17 cellular contexts compared by ENCODE assay signal in genomic region chr11:26583550-26583949, GRCh38. TPM values are rescaled to one million over a fixed set of nuclear protein-coding genes. Genes with fewer than 3 reads are reported as not detected.
A peak's percentile ranks its signal among the peaks of the same experiment; 100 is the strongest.
DNase-seq lines count a peak whose midpoint lies in the region; ATAC-seq, FAIRE-seq and TF ChIP-seq lines count a peak whose summit lies in the region.
"Had no signal": no experiment of that assay in that cellular context is flagged by ENCODE, and none has a peak within 500 bp of the region (broad histone marks: within the 10 kb centered on the region; RNA-seq: fewer than 3 reads in every experiment).

No MANE protein-coding gene starts in this region.

- no peak for ATAC-seq in effector memory CD8-positive, alpha-beta T cell (replicated peaks)
- ATAC-seq in HG03175 (IDR thresholded peaks at IDR 0.05; ENCODE audit: unreplicated experiment) = no peak
- ATAC-seq: stimulated activated effector memory CD8-positive, alpha-beta T cell treated with anti-CD3 and anti-CD28 coated beads, Interleukin-12 subunit alpha, Interleukin-12 subunit beta, amount 100 ng/mL, for 72 hours had no signal

- BruUV-seq in A673 (replicated peaks; lab: Mats Ljungman, UMichigan) = no TSS peak
- BruUV-seq in MCF 10A (replicated peaks; lab: Mats Ljungman, UMichigan) = no TSS peak

- intact Hi-C loops in A673 (cut with micrococcal nuclease; ENCODE audit: unreplicated experiment) (no loop called here), MCF 10A (cut with micrococcal nuclease) (loop anchor here (5.0 kb wide), 1 partner anchor 39 kb away; no protein-coding TSS in a partner anchor)

- no peaks in the 10 kb centered on the region for H3K36me3 ChIP-seq in A673 (ENCODE audit: insufficient read depth, low read length, poor library complexity, severe bottlenecking)
- H3K36me3 ChIP-seq: vagina had no signal

- no peaks in the 10 kb centered on the region for H3K4me1 ChIP-seq in A673 (ENCODE audit: insufficient read depth, low read length, poor library complexity, severe bottlenecking)
- H3K4me1 ChIP-seq: vagina had no signal

- H3K36me3 Mint-ChIP-seq in MCF 10A (ENCODE audit: insufficient read depth, unreplicated experiment) = no peaks in the 10 kb centered on the region
- no peaks in the 10 kb centered on the region for H3K36me3 Mint-ChIP-seq in effector memory CD8-positive, alpha-beta T cell (ENCODE audit: insufficient read depth)
- H3K36me3 Mint-ChIP-seq: activated naive CD8-positive, alpha-beta T cell treated with anti-CD3 and anti-CD28 coated beads for 36 hours; stimulated activated effector memory CD8-positive, alpha-beta T cell treated with anti-CD3 and anti-CD28 coated beads, Interleukin-12 subunit alpha, Interleukin-12 subunit beta, amount 100 ng/mL, for 72 hours had no signal

- TF ChIP-seq CTCF in A673 (conservative IDR thresholded peaks at IDR 0.05; ENCODE audit: low read depth, low read length) (no peak), MCF 10A (IDR thresholded peaks at IDR 0.05; ENCODE audit: unreplicated experiment) (no peak)

- 0 out of 2 replicates have a peak, but pooled peaks have one; percentile 2 for TF ChIP-seq RAD21 in Ishikawa (IDR thresholded peaks at IDR 0.05; ENCODE audit: low read depth)

- H3K27ac Mint-ChIP-seq in MCF 10A (ENCODE audit: low read depth, unreplicated experiment) = peak overlapping the region; percentile 87
- H3K27ac Mint-ChIP-seq in effector memory CD8-positive, alpha-beta T cell = no peak overlapping the region
- H3K27ac Mint-ChIP-seq: activated B cell treated with CpG ODN at 0.5 μM for 24 hours; activated naive CD8-positive, alpha-beta T cell treated with anti-CD3 and anti-CD28 coated beads for 36 hours; stimulated activated effector memory CD8-positive, alpha-beta T cell treated with anti-CD3 and anti-CD28 coated beads, Interleukin-12 subunit alpha, Interleukin-12 subunit beta, amount 100 ng/mL, for 72 hours had no signal

- no peak for FAIRE-seq in GM19239 (lab: Jason Lieb, UNC)

- peak; percentile 63 for DNase-seq in A673 (ENCODE audit: low spot score)
- DNase-seq in MCF 10A (ENCODE audit: unreplicated experiment) = peak; percentile 92
- DNase-seq in iPS-NIHi11 (ENCODE audit: low spot score) = peak; percentile 16
- no peak for DNase-seq in effector memory CD8-positive, alpha-beta T cell
- DNase-seq in GM19239 (ENCODE audit: insufficient read length, low spot score) = no peak
- no peak for DNase-seq in activated CD4-positive, alpha-beta T cell treated with anti-CD3 and anti-CD28 coated beads, Interleukin-2, amount 50 U/mL, for 4 hours
- DNase-seq: activated B cell treated with CpG ODN at 0.5 μM for 24 hours; activated CD8-positive, alpha-beta memory T cell treated with anti-CD3 and anti-CD28 coated beads, Interleukin-2, amount 50 U/mL, for 48 hours; activated naive CD8-positive, alpha-beta T cell treated with anti-CD3 and anti-CD28 coated beads for 36 hours; cortex of kidney; NCI-H146; stimulated activated CD4-positive, alpha-beta T cell treated with anti-CD3 and anti-CD28 coated beads, Interleukin-4, amount 100 ng/mL, for 24 hours had no signal

- CTCF ChIA-PET in A673 (lab: Charles Lee) = no interaction called here
- CTCF ChIA-PET in MCF 10A (lab: Yijun Ruan, JAX) = interaction anchor here (0.6 kb wide), 1 partner anchor 119 kb away, joined by 3 read pairs; no protein-coding TSS in a partner anchor

- POLR2A ChIA-PET in A673 (lab: Charles Lee; ENCODE audit: low non-redundant PET) (no interaction called here), MCF 10A (lab: Yijun Ruan, JAX) (interaction anchor here (0.6 kb wide), 1 partner anchor 20 kb away, joined by 3 read pairs; no protein-coding TSS in a partner anchor)

- TF ChIP-seq EP300 in Ishikawa (IDR thresholded peaks at IDR 0.05; ENCODE audit: borderline replicate concordance) = 0 out of 2 replicates have a peak, but pooled peaks have one; percentile 10

- H3K27me3 Mint-ChIP-seq in MCF 10A (ENCODE audit: insufficient read depth, unreplicated experiment) = no peaks in the 10 kb centered on the region
- no peaks in the 10 kb centered on the region for H3K27me3 Mint-ChIP-seq in effector memory CD8-positive, alpha-beta T cell
- H3K27me3 Mint-ChIP-seq: activated B cell treated with CpG ODN at 0.5 μM for 24 hours; activated naive CD8-positive, alpha-beta T cell treated with anti-CD3 and anti-CD28 coated beads for 36 hours had no signal

- H3K4me1 Mint-ChIP-seq in MCF 10A (ENCODE audit: insufficient read depth, unreplicated experiment) = peaks cover 30% of the 10 kb centered on the region
- no peaks in the 10 kb centered on the region for H3K4me1 Mint-ChIP-seq in effector memory CD8-positive, alpha-beta T cell (ENCODE audit: low read depth in 2 of 2)
- H3K4me1 Mint-ChIP-seq: activated B cell treated with CpG ODN at 0.5 μM for 24 hours; activated naive CD8-positive, alpha-beta T cell treated with anti-CD3 and anti-CD28 coated beads for 36 hours; stimulated activated effector memory CD8-positive, alpha-beta T cell treated with anti-CD3 and anti-CD28 coated beads, Interleukin-12 subunit alpha, Interleukin-12 subunit beta, amount 100 ng/mL, for 72 hours had no signal

- no peak overlapping the region for H3K27ac ChIP-seq in A673 (ENCODE audit: low read depth, low read length, poor library complexity, severe bottlenecking)
- H3K27ac ChIP-seq: vagina had no signal

- H3K9me3 ChIP-seq in A673 (ENCODE audit: low read depth, low read length, poor library complexity, severe bottlenecking) = no peaks in the 10 kb centered on the region
- H3K9me3 ChIP-seq: vagina had no signal

- no peaks in the 10 kb centered on the region for H3K9me3 Mint-ChIP-seq in MCF 10A (ENCODE audit: unreplicated experiment)
- H3K9me3 Mint-ChIP-seq in effector memory CD8-positive, alpha-beta T cell = peaks cover 0 to 2% of the 10 kb centered on the region in 2 donors
- H3K9me3 Mint-ChIP-seq: activated B cell treated with CpG ODN at 0.5 μM for 24 hours had no signal

- no peak overlapping the region for H3K4me3 ChIP-seq in A673 (ENCODE audit: low read depth, low read length, poor library complexity, severe bottlenecking)
- H3K4me3 ChIP-seq: vagina had no signal

- no peaks in the 10 kb centered on the region for H3K27me3 ChIP-seq in A673 (replicated peaks; ENCODE audit: insufficient read depth, low read depth, low read length, poor library complexity)
- H3K27me3 ChIP-seq: vagina had no signal

- peak overlapping the region; percentile 35 for H3K4me3 Mint-ChIP-seq in MCF 10A (ENCODE audit: unreplicated experiment)
- H3K4me3 Mint-ChIP-seq in effector memory CD8-positive, alpha-beta T cell = no peak overlapping the region
- H3K4me3 Mint-ChIP-seq: activated B cell treated with CpG ODN at 0.5 μM for 24 hours; activated naive CD8-positive, alpha-beta T cell treated with anti-CD3 and anti-CD28 coated beads for 36 hours; stimulated activated effector memory CD8-positive, alpha-beta T cell treated with anti-CD3 and anti-CD28 coated beads, Interleukin-12 subunit alpha, Interleukin-12 subunit beta, amount 100 ng/mL, for 72 hours had no signal

TF ChIP-seq in Ishikawa, 13 proteins besides CTCF, POLR2A, EP300 and RAD21:
- TF ChIP-seq TCF12 (IDR thresholded peaks at IDR 0.05; ENCODE audit: low read depth) (0 out of 2 replicates have a peak, but pooled peaks have one; percentile 17), CEBPB (IDR thresholded peaks at IDR 0.05) (peak; percentile 99), YY1 (IDR thresholded peaks at IDR 0.05; ENCODE audit: low read depth) (peak; percentile 45; the same call in 1 of the 2 replicates), CREB1 (IDR thresholded peaks at IDR 0.05; ENCODE audit: low read depth) (no peak), USF1 (IDR thresholded peaks at IDR 0.05) (no peak), NFIC (IDR thresholded peaks at IDR 0.05) (peak; percentile 67), MAX (IDR thresholded peaks at IDR 0.05) (peak; percentile 23; the same call in 1 of the 2 replicates), TEAD4 (IDR thresholded peaks at IDR 0.05) (peak; percentile 35; the same call in 1 of the 2 replicates)

RNA-seq across cellular contexts. Expression of gene MUC15, which starts 11.5 kb away (rescaled TPM):
- total RNA-seq in A673 (2021) (not detected in 2 replicates), MCF 10A (2022) (not detected in 2 replicates)
- total RNA-seq: activated B cell treated with CpG ODN at 0.5 μM for 24 hours; activated naive CD8-positive, alpha-beta T cell treated with anti-CD3 and anti-CD28 coated beads for 36 hours; kidney epithelial cell had no signal

Comparison
In these comparisons a context has a peak if more than half of its experiments do, and no peak if none do; other contexts are left out.
1. DNase-seq: peak in A673 (single experiment), MCF 10A (single experiment) and iPS-NIHi11 (single experiment); none in effector memory CD8-positive, alpha-beta T cell (0 of 3), GM19239 (single experiment) and activated CD4-positive, alpha-beta T cell treated with anti-CD3 and anti-CD28 coated beads, Interleukin-2, amount 50 U/mL, for 4 hours (0 of 2).